ENCODE assay signal across 15 cellular contexts in genomic region chr2:100906131-100906530, GRCh38.
"Had no signal": no experiment of that assay in that cellular context is flagged by ENCODE, and none has a peak within 500 bp of the region (broad histone marks: within the 10 kb centered on the region; RNA-seq: fewer than 3 reads in every experiment).

No MANE protein-coding gene starts in this region.

- ATAC-seq: left lung; naive thymus-derived CD4-positive, alpha-beta T cell; psoas muscle had no signal

- DNase-seq: cerebellar nuclear complex; foreskin melanocyte; hypothalamus; islet precursor cell; left lung; naive thymus-derived CD4-positive, alpha-beta T cell; nephron progenitor cell; psoas muscle; retina; small intestine; stimulated activated CD4-positive, alpha-beta T cell treated with anti-CD3 and anti-CD28 coated beads, Interleukin-12 subunit alpha, Interleukin-12 subunit beta, amount 100 ng/mL, for 4 hours; stimulated activated naive CD4-positive, alpha-beta T cell treated with Interleukin-2 at 50 U/mL for 16 hours; trophoblast cell had no signal

- H3K4me1 ChIP-seq: left lung had no signal

- H3K27me3 ChIP-seq: left lung had no signal

- H3K27ac ChIP-seq: left lung, psoas muscle had no signal

- H3K36me3 ChIP-seq: left lung had no signal

- FAIRE-seq: colon, small intestine had no signal

- H3K9me3 ChIP-seq: left lung, psoas muscle had no signal

- H3K4me3 ChIP-seq: left lung, lung, psoas muscle had no signal
